Comparison of ENCODE assay signal across 9 cellular contexts in genomic region chr12:14952295-14952995, GRCh38. TPM values are rescaled to one million over a fixed set of nuclear protein-coding genes. Genes with fewer than 3 reads are reported as not detected.
DNase-seq lines count a peak whose midpoint lies in the region; ATAC-seq and TF ChIP-seq lines count a peak whose summit lies in the region.
"Had no signal": no experiment of that assay in that cellular context is flagged by ENCODE, and none has a peak within 500 bp of the region (broad histone marks: within the 10 kb centered on the region; RNA-seq: fewer than 3 reads in every experiment).

No MANE protein-coding gene starts in this region.

- no peak for TF ChIP-seq CTCF in MM.1S (IDR thresholded peaks at IDR 0.05; ENCODE audit: low read length)

- POLR2A ChIA-PET in activated naive CD8-positive, alpha-beta T cell treated with anti-CD3 and anti-CD28 coated beads, Interleukin-2, amount 10 ng/mL, durations not matched to agents 7 days and 5 days (lab: Charles Lee): interaction anchor here (0.5 to 2.9 kb wide), 11 partner anchors 10 to 182 kb away, joined by 3 to 31 read pairs (median 5); partner anchors contain the start of genes ARHGDIB, C12orf60 and WBP11

- H3K27ac Mint-ChIP-seq in activated CD4-positive, alpha-beta T cell treated with anti-CD3 and anti-CD28 coated beads, Interleukin-2, amount 10 ng/mL, durations not matched to agents 24 days and 14 days: peak overlapping the region; percentile 96
- H3K27ac Mint-ChIP-seq in activated naive CD8-positive, alpha-beta T cell treated with anti-CD3 and anti-CD28 coated beads, Interleukin-2, amount 10 ng/mL, durations not matched to agents 7 days and 5 days: peak overlapping the region; percentile 98

- ATAC-seq in activated naive CD8-positive, alpha-beta T cell treated with anti-CD3 and anti-CD28 coated beads, Interleukin-2, amount 10 ng/mL, durations not matched to agents 7 days and 5 days (ENCODE audit: low read depth): peak; percentile 63
- ATAC-seq in stimulated activated naive CD8-positive, alpha-beta T cell treated with anti-CD3 and anti-CD28 coated beads, Interleukin-15, Interleukin-2, amounts not matched to agents 100 U/mL and 50 U/mL, for 24 hours: peak; percentile 54

- peaks cover 96% of the 10 kb centered on the region for H3K79me2 ChIP-seq in MM.1S (ENCODE audit: low read length)

- H3K27me3 Mint-ChIP-seq in activated CD4-positive, alpha-beta T cell treated with anti-CD3 and anti-CD28 coated beads, Interleukin-2, amount 10 ng/mL, durations not matched to agents 24 days and 14 days: no peaks in the 10 kb centered on the region
- H3K27me3 Mint-ChIP-seq in activated naive CD8-positive, alpha-beta T cell treated with anti-CD3 and anti-CD28 coated beads, Interleukin-2, amount 10 ng/mL, durations not matched to agents 7 days and 5 days: no peaks in the 10 kb centered on the region

- H3K4me1 Mint-ChIP-seq in activated CD4-positive, alpha-beta T cell treated with anti-CD3 and anti-CD28 coated beads, Interleukin-2, amount 10 ng/mL, durations not matched to agents 24 days and 14 days: peaks cover 80% of the 10 kb centered on the region
- peaks cover 76% of the 10 kb centered on the region for H3K4me1 Mint-ChIP-seq in activated naive CD8-positive, alpha-beta T cell treated with anti-CD3 and anti-CD28 coated beads, Interleukin-2, amount 10 ng/mL, durations not matched to agents 7 days and 5 days

- H3K9me3 Mint-ChIP-seq in activated CD4-positive, alpha-beta T cell treated with anti-CD3 and anti-CD28 coated beads, Interleukin-2, amount 10 ng/mL, durations not matched to agents 24 days and 14 days: no peaks in the 10 kb centered on the region
- H3K9me3 Mint-ChIP-seq in activated naive CD8-positive, alpha-beta T cell treated with anti-CD3 and anti-CD28 coated beads, Interleukin-2, amount 10 ng/mL, durations not matched to agents 7 days and 5 days: no peaks in the 10 kb centered on the region

- H3K9me2 ChIP-seq in MM.1S (replicated peaks; ENCODE audit: insufficient read depth, low read length): no peaks in the 10 kb centered on the region

- peak overlapping the region; percentile 23; the same call in 1 of the 2 replicates for H3K4me3 ChIP-seq in MM.1S (ENCODE audit: low read length)

- intact Hi-C loops in activated CD4-positive, alpha-beta T cell treated with anti-CD3 and anti-CD28 coated beads, Interleukin-2, amount 10 ng/mL, durations not matched to agents 24 days and 14 days (cut with micrococcal nuclease): loop anchor here (1.0 to 10.0 kb wide), 7 partner anchors 9 to 1848 kb away; partner anchors contain the start of genes ARHGDIB, GSG1 and STRAP

- H3K36me3 Mint-ChIP-seq in activated CD4-positive, alpha-beta T cell treated with anti-CD3 and anti-CD28 coated beads, Interleukin-2, amount 10 ng/mL, durations not matched to agents 24 days and 14 days (ENCODE audit: low read depth): peaks cover 43% of the 10 kb centered on the region
- peaks cover 57% of the 10 kb centered on the region for H3K36me3 Mint-ChIP-seq in activated naive CD8-positive, alpha-beta T cell treated with anti-CD3 and anti-CD28 coated beads, Interleukin-2, amount 10 ng/mL, durations not matched to agents 7 days and 5 days

- H3K27me3 ChIP-seq in MM.1S (replicated peaks; ENCODE audit: insufficient read depth, low read length): no peaks in the 10 kb centered on the region

- peaks cover 94% of the 10 kb centered on the region for H3F3A ChIP-seq in MM.1S (ENCODE audit: insufficient read depth, low read length)

- no peaks in the 10 kb centered on the region for H4K20me1 ChIP-seq in MM.1S (ENCODE audit: insufficient read depth, low read length)

- no peaks in the 10 kb centered on the region for H3K9me3 ChIP-seq in MM.1S (replicated peaks; ENCODE audit: insufficient read depth, low read length)

- DNase-seq in activated CD4-positive, alpha-beta T cell treated with anti-CD3 and anti-CD28 coated beads, Interleukin-2, amount 10 ng/mL, durations not matched to agents 24 days and 14 days: peak; percentile 88
- no peak for DNase-seq in activated CD4-positive, alpha-beta T cell treated with anti-CD3 and anti-CD28 coated beads for 4 hours
- DNase-seq in H4 (ENCODE audit: low spot score): peak; percentile 93
- peak; percentile 84 for DNase-seq in MM.1S
- no peak for DNase-seq in activated naive CD8-positive, alpha-beta T cell treated with anti-CD3 and anti-CD28 coated beads, Interleukin-2, amount 10 ng/mL, durations not matched to agents 7 days and 5 days
- peak; percentile 53 for DNase-seq in hepatic stellate cell (ENCODE audit: low spot score)
- peak; percentile 43 for DNase-seq in stimulated activated naive CD8-positive, alpha-beta T cell treated with anti-CD3 and anti-CD28 coated beads, Interleukin-15, Interleukin-2, amounts not matched to agents 100 U/mL and 50 U/mL, for 24 hours
- no peak for DNase-seq in NCI-H526 treated with DMSO at 0.1 percent for 48 hours (lab: John Stamatoyannopoulos, UW)

- peak overlapping the region; percentile 94 for H3K27ac ChIP-seq in MM.1S (ENCODE audit: low read length)

- no peak overlapping the region for H2AFZ ChIP-seq in MM.1S (ENCODE audit: low read length)

- H3K9ac ChIP-seq in MM.1S (ENCODE audit: low read length): peak overlapping the region; percentile 60

- H3K36me3 ChIP-seq in MM.1S (replicated peaks; ENCODE audit: insufficient read depth, low read length): peaks cover 1% of the 10 kb centered on the region

- H3K4me2 ChIP-seq in MM.1S (ENCODE audit: low read depth, low read length): peak overlapping the region; percentile 68

- peaks cover 93% of the 10 kb centered on the region for H3K4me1 ChIP-seq in MM.1S (ENCODE audit: low read length)

- peak overlapping the region; percentile 75 for H3K4me3 Mint-ChIP-seq in activated CD4-positive, alpha-beta T cell treated with anti-CD3 and anti-CD28 coated beads, Interleukin-2, amount 10 ng/mL, durations not matched to agents 24 days and 14 days
- H3K4me3 Mint-ChIP-seq in activated naive CD8-positive, alpha-beta T cell treated with anti-CD3 and anti-CD28 coated beads, Interleukin-2, amount 10 ng/mL, durations not matched to agents 7 days and 5 days: peak overlapping the region; percentile 91

RNA-seq across cellular contexts. Expression of gene ARHGDIB, which starts 9.0 kb away (rescaled TPM):
- 452 TPM in 2 replicates for total RNA-seq in activated CD4-positive, alpha-beta T cell treated with anti-CD3 and anti-CD28 coated beads, Interleukin-2, amount 10 ng/mL, durations not matched to agents 24 days and 14 days
- 5.8 and 15.1 TPM in 2 replicates for total RNA-seq in H4 (2014; rRNA removed; shearing (Covaris generic))
- 1,000 to 10,000 TPM; 1,212 to 1,244 TPM for total RNA-seq in activated naive CD8-positive, alpha-beta T cell treated with anti-CD3 and anti-CD28 coated beads, Interleukin-2, amount 10 ng/mL, durations not matched to agents 7 days and 5 days

RNA-seq across cellular contexts. Expression of gene ERP27, which starts 14.1 kb away (rescaled TPM):
- total RNA-seq in activated CD4-positive, alpha-beta T cell treated with anti-CD3 and anti-CD28 coated beads, Interleukin-2, amount 10 ng/mL, durations not matched to agents 24 days and 14 days: 1.5 and 1.8 TPM in 2 replicates
- total RNA-seq in H4 (2014; rRNA removed; shearing (Covaris generic)): not detected in 2 replicates
- 10 to 100 TPM; 10.1 to 11.8 TPM for total RNA-seq in activated naive CD8-positive, alpha-beta T cell treated with anti-CD3 and anti-CD28 coated beads, Interleukin-2, amount 10 ng/mL, durations not matched to agents 7 days and 5 days
- total RNA-seq: frontal cortex had no signal

RNA-seq across cellular contexts. Expression of gene PDE6H, which starts 20.4 kb away (rescaled TPM):
- not detected in 2 replicates for total RNA-seq in activated CD4-positive, alpha-beta T cell treated with anti-CD3 and anti-CD28 coated beads, Interleukin-2, amount 10 ng/mL, durations not matched to agents 24 days and 14 days
- total RNA-seq in H4 (2014; rRNA removed; shearing (Covaris generic)): not detected in 2 replicates
- total RNA-seq in activated naive CD8-positive, alpha-beta T cell treated with anti-CD3 and anti-CD28 coated beads, Interleukin-2, amount 10 ng/mL, durations not matched to agents 7 days and 5 days: not detected
- total RNA-seq: frontal cortex had no signal

Comparison
In these comparisons a context has a peak if more than half of its experiments do, and no peak if none do; other contexts are left out.
1. DNase-seq: peak in activated CD4-positive, alpha-beta T cell treated with anti-CD3 and anti-CD28 coated beads, Interleukin-2, amount 10 ng/mL, durations not matched to agents 24 days and 14 days (single experiment), H4 (single experiment), MM.1S (single experiment), hepatic stellate cell (single experiment) and stimulated activated naive CD8-positive, alpha-beta T cell treated with anti-CD3 and anti-CD28 coated beads, Interleukin-15, Interleukin-2, amounts not matched to agents 100 U/mL and 50 U/mL, for 24 hours (single experiment); none in activated CD4-positive, alpha-beta T cell treated with anti-CD3 and anti-CD28 coated beads for 4 hours (0 of 2), activated naive CD8-positive, alpha-beta T cell treated with anti-CD3 and anti-CD28 coated beads, Interleukin-2, amount 10 ng/mL, durations not matched to agents 7 days and 5 days (single experiment) and NCI-H526 treated with DMSO at 0.1 percent for 48 hours (single experiment).
2. RNA of gene ARHGDIB, which starts 9.0 kb away (total RNA-seq): 1,212 to 1,244 TPM in activated naive CD8-positive, alpha-beta T cell treated with anti-CD3 and anti-CD28 coated beads, Interleukin-2, amount 10 ng/mL, durations not matched to agents 7 days and 5 days and 452 TPM in activated CD4-positive, alpha-beta T cell treated with anti-CD3 and anti-CD28 coated beads, Interleukin-2, amount 10 ng/mL, durations not matched to agents 24 days and 14 days; 5.8 to 15.1 TPM in H4; every median in the first group is over 10 times any median in the second.